13 cellular contexts compared by ENCODE assay signal in the genomic region with DNA sequence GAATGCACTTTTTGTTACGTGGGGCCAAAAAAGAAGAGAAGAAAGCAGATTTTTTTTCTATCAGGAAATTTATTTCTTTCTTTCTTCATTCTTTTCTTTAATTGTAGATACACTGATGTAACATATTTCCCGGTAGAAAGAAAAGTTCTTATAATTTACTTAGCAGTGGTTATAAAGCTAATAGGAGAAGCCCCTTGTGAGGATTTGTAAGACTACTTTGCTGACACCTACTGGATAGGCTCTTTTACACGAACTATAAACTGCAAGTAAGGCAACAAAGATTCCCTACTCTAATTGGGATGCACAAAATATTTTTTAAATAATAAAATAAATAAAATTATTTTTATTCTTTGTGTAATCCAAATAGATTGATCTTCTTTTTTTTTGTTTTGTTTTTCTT.
DNase-seq lines count a peak whose midpoint lies in the region; ATAC-seq, FAIRE-seq and TF ChIP-seq lines count a peak whose summit lies in the region.
"Had no signal": no experiment of that assay in that cellular context is flagged by ENCODE, and none has a peak within 500 bp of the region (broad histone marks: within the 10 kb centered on the region; RNA-seq: fewer than 3 reads in every experiment).

No MANE protein-coding gene starts in this region.

- no peak overlapping the region for H3K4me3 Mint-ChIP-seq in GM23338
- H3K4me3 Mint-ChIP-seq: activated CD4-positive, alpha-beta T cell treated with anti-CD3 and anti-CD28 coated beads, Interleukin-2, amount 10 ng/mL, durations not matched to agents 24 days and 14 days had no signal

- H3K27me3 ChIP-seq in GM23338 (ENCODE audit: insufficient read depth) (no peaks in the 10 kb centered on the region), bronchial epithelial cell (ENCODE audit: control insufficient read depth, insufficient read depth, low read length) (no peaks in the 10 kb centered on the region), mesendoderm (ENCODE audit: insufficient read depth, low read length, poor library complexity) (no peaks in the 10 kb centered on the region)
- H3K27me3 ChIP-seq: uterus had no signal

- H3K36me3 ChIP-seq in GM23338 (ENCODE audit: insufficient read depth) (no peaks in the 10 kb centered on the region), bronchial epithelial cell (ENCODE audit: control insufficient read depth, insufficient read depth, low read length) (no peaks in the 10 kb centered on the region), mesendoderm (ENCODE audit: control insufficient read depth, insufficient read depth, low read length) (no peaks in the 10 kb centered on the region)
- H3K36me3 ChIP-seq: uterus had no signal

- H3K27ac Mint-ChIP-seq in GM23338 = no peak overlapping the region
- H3K27ac Mint-ChIP-seq: activated CD4-positive, alpha-beta T cell treated with anti-CD3 and anti-CD28 coated beads, Interleukin-2, amount 10 ng/mL, durations not matched to agents 24 days and 14 days had no signal

- no peak overlapping the region for H3K4me3 ChIP-seq in GM23338
- H3K4me3 ChIP-seq in bronchial epithelial cell (ENCODE audit: low read depth, low read length) = no peak overlapping the region
- no peak overlapping the region for H3K4me3 ChIP-seq in mesendoderm (ENCODE audit: low read length)
- H3K4me3 ChIP-seq: uterus had no signal

- H3K79me2 ChIP-seq in GM23338 (replicated peaks; ENCODE audit: insufficient read depth) (no peaks in the 10 kb centered on the region), mesendoderm (ENCODE audit: control insufficient read depth, insufficient read depth, low read length) (no peaks in the 10 kb centered on the region)

- H3K4ac ChIP-seq in mesendoderm (ENCODE audit: low read depth, low read length) = no peak overlapping the region

- H3K27ac ChIP-seq in GM23338 (ENCODE audit: low read depth) (no peak overlapping the region), mesendoderm (ENCODE audit: low read depth, low read length) (no peak overlapping the region)
- H3K27ac ChIP-seq: uterus had no signal

- ATAC-seq in GM23338 (peak; percentile 45; the same call in 2 of the 3 replicates), GM18502 (IDR thresholded peaks at IDR 0.05; ENCODE audit: poor library complexity, unreplicated experiment) (no peak), HG03095 (IDR thresholded peaks at IDR 0.05; ENCODE audit: unreplicated experiment) (no peak), GM19023 (IDR thresholded peaks at IDR 0.05; ENCODE audit: unreplicated experiment) (no peak)
- ATAC-seq: left ventricle myocardium superior had no signal

- no peak overlapping the region for H4K5ac ChIP-seq in mesendoderm (ENCODE audit: low read length)

- H3K4me2 ChIP-seq in GM23338 (no peak overlapping the region), mesendoderm (ENCODE audit: low read length) (no peak overlapping the region)

- no peak overlapping the region for H2BK15ac ChIP-seq in mesendoderm (replicated peaks; ENCODE audit: low read depth)

- H3K36me3 Mint-ChIP-seq in GM23338 (ENCODE audit: low read depth) = no peaks in the 10 kb centered on the region

- WGBS in mesendoderm (ENCODE audit: extremely low coverage, insufficient coverage, low lambda C conversion rate) = no CpG with 5 or more reads among the region's 3 CpGs

- TF ChIP-seq CTCF in GM23338 (conservative IDR thresholded peaks at IDR 0.05; ENCODE audit: low read depth in 2 of 2) (peak; percentile 52 to 53), bronchial epithelial cell (IDR thresholded peaks at IDR 0.05; ENCODE audit: insufficient read depth, low read length, severe bottlenecking) (peak; percentile 3)

- no peak overlapping the region for H2BK5ac ChIP-seq in mesendoderm (ENCODE audit: low read length)

- H3K9ac ChIP-seq in mesendoderm (ENCODE audit: low read length) = no peak overlapping the region

- FAIRE-seq in bronchial epithelial cell (lab: Jason Lieb, UNC) = no peak
- no peak for FAIRE-seq in urothelium cell line (lab: Jason Lieb, UNC)
- FAIRE-seq: G401.6 had no signal

- no peak overlapping the region for H4K8ac ChIP-seq in mesendoderm (ENCODE audit: low read depth, low read length)

- H3K18ac ChIP-seq in mesendoderm (ENCODE audit: low read length) = no peak overlapping the region

- no peaks in the 10 kb centered on the region; the same call in 1 of the 3 replicates for H3K9me3 Mint-ChIP-seq in GM23338

- DNase-seq in GM23338 (ENCODE audit: low spot score) (peak; percentile 46), NCI-H460 (ENCODE audit: extremely low read depth, low read depth) (peak; percentile 22), bronchial epithelial cell (ENCODE audit: low read depth) (peak; percentile 70), mesendoderm (peak; percentile 45), urothelium cell line (ENCODE audit: low spot score) (no peak)
- DNase-seq: activated CD4-positive, alpha-beta T cell treated with anti-CD3 and anti-CD28 coated beads, Interleukin-2, amount 10 ng/mL, durations not matched to agents 24 days and 14 days; left ventricle myocardium superior; MV-4-11; uterus had no signal

- H3K27me3 Mint-ChIP-seq in GM23338 (ENCODE audit: insufficient read depth, low read depth, poor library complexity) = no peaks in the 10 kb centered on the region
- H3K27me3 Mint-ChIP-seq: activated CD4-positive, alpha-beta T cell treated with anti-CD3 and anti-CD28 coated beads, Interleukin-2, amount 10 ng/mL, durations not matched to agents 24 days and 14 days had no signal

- no peak overlapping the region for H3K56ac ChIP-seq in mesendoderm (ENCODE audit: low read length)

- H2AFZ ChIP-seq in GM23338 = no peak overlapping the region

- H3K23ac ChIP-seq in mesendoderm (ENCODE audit: low read length) = no peak overlapping the region

- H3K4me1 ChIP-seq in GM23338 (ENCODE audit: insufficient read depth) (0 out of 2 replicates have a peak, but pooled peaks cover 6% of the 10 kb centered on the region), mesendoderm (ENCODE audit: control insufficient read depth, low read depth, low read length) (no peaks in the 10 kb centered on the region)
- H3K4me1 ChIP-seq: uterus had no signal

- no peaks in the 10 kb centered on the region for H4K20me1 ChIP-seq in GM23338 (replicated peaks; ENCODE audit: insufficient read depth)

- no peaks in the 10 kb centered on the region for H3K4me1 Mint-ChIP-seq in GM23338
- H3K4me1 Mint-ChIP-seq: activated CD4-positive, alpha-beta T cell treated with anti-CD3 and anti-CD28 coated beads, Interleukin-2, amount 10 ng/mL, durations not matched to agents 24 days and 14 days had no signal

- peaks cover under 1% of the 10 kb centered on the region; the same call in 1 of the 2 replicates for H3K9me2 ChIP-seq in GM23338 (ENCODE audit: insufficient read depth)

- H3K79me1 ChIP-seq in mesendoderm (ENCODE audit: low read length) = no peaks in the 10 kb centered on the region

- no peak overlapping the region for H2BK120ac ChIP-seq in mesendoderm (ENCODE audit: low read depth, low read length)

- no peak overlapping the region for H2AK5ac ChIP-seq in mesendoderm (ENCODE audit: low read length)

- no peaks in the 10 kb centered on the region for H3F3A ChIP-seq in GM23338 (replicated peaks; ENCODE audit: low read depth)

TF ChIP-seq in GM23338, 12 proteins besides CTCF, POLR2A, EP300 and RAD21 (continues in another document):
- TF ChIP-seq CREB1 (CRISPR knock-in tag; IDR thresholded peaks at IDR 0.05; ENCODE audit: low read depth) (no peak), NANOG (IDR thresholded peaks at IDR 0.05; ENCODE audit: borderline replicate concordance) (no peak), JUNB (IDR thresholded peaks at IDR 0.05; ENCODE audit: unreplicated experiment) (no peak), EZH2 (IDR thresholded peaks at IDR 0.05; ENCODE audit: low read depth, unreplicated experiment) (no peak), POLR2AphosphoS5 (IDR thresholded peaks at IDR 0.05; ENCODE audit: low read depth) (no peak), STAT1 (IDR thresholded peaks at IDR 0.05; ENCODE audit: unreplicated experiment) (no peak), ZNF331 (CRISPR knock-in tag; IDR thresholded peaks at IDR 0.05; ENCODE audit: low read depth) (no peak)
- TF ChIP-seq, protein P1, sequence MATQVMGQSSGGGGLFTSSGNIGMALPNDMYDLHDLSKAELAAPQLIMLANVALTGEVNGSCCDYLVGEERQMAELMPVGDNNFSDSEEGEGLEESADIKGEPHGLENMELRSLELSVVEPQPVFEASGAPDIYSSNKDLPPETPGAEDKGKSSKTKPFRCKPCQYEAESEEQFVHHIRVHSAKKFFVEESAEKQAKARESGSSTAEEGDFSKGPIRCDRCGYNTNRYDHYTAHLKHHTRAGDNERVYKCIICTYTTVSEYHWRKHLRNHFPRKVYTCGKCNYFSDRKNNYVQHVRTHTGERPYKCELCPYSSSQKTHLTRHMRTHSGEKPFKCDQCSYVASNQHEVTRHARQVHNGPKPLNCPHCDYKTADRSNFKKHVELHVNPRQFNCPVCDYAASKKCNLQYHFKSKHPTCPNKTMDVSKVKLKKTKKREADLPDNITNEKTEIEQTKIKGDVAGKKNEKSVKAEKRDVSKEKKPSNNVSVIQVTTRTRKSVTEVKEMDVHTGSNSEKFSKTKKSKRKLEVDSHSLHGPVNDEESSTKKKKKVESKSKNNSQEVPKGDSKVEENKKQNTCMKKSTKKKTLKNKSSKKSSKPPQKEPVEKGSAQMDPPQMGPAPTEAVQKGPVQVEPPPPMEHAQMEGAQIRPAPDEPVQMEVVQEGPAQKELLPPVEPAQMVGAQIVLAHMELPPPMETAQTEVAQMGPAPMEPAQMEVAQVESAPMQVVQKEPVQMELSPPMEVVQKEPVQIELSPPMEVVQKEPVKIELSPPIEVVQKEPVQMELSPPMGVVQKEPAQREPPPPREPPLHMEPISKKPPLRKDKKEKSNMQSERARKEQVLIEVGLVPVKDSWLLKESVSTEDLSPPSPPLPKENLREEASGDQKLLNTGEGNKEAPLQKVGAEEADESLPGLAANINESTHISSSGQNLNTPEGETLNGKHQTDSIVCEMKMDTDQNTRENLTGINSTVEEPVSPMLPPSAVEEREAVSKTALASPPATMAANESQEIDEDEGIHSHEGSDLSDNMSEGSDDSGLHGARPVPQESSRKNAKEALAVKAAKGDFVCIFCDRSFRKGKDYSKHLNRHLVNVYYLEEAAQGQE (IDR thresholded peaks at IDR 0.05; ENCODE audit: unreplicated experiment) = no peak
